26 cellular contexts compared by ENCODE assay signal in genomic region chr16:75072239-75072947, GRCh38. TPM values are rescaled to one million over a fixed set of nuclear protein-coding genes. Genes with fewer than 3 reads are reported as not detected.
DNase-seq lines count a peak whose midpoint lies in the region; ATAC-seq and TF ChIP-seq lines count a peak whose summit lies in the region.
"Had no signal": no experiment of that assay in that cellular context is flagged by ENCODE, and none has a peak within 500 bp of the region (broad histone marks: within the 10 kb centered on the region; RNA-seq: fewer than 3 reads in every experiment).

No MANE protein-coding gene starts in this region.

- TF ChIP-seq CTCF in NB4 (IDR thresholded peaks at IDR 0.05; ENCODE audit: low read depth, low read length), result no peak
- no peak for TF ChIP-seq CTCF in left lung (IDR thresholded peaks at IDR 0.05)
- TF ChIP-seq CTCF in right atrium auricular region (IDR thresholded peaks at IDR 0.05), result no peak
- no peak for TF ChIP-seq CTCF in breast epithelium (IDR thresholded peaks at IDR 0.05)

- peak overlapping the region; percentile 35 for H3K27ac Mint-ChIP-seq in activated CD4-positive, alpha-beta T cell treated with anti-CD3 and anti-CD28 coated beads, Interleukin-2, amount 10 ng/mL, durations not matched to agents 24 days and 14 days

- TF ChIP-seq POLR2A in NB4 (IDR thresholded peaks at IDR 0.05; ENCODE audit: extremely low read depth, insufficient read length) (no peak), breast epithelium (IDR thresholded peaks at IDR 0.05) (no peak)

- WGBS in thymus, result 97% methylated on average over 2 of the region's 2 CpGs

- peaks cover 4% of the 10 kb centered on the region for H3K9me3 Mint-ChIP-seq in activated CD4-positive, alpha-beta T cell treated with anti-CD3 and anti-CD28 coated beads, Interleukin-2, amount 10 ng/mL, durations not matched to agents 24 days and 14 days
- H3K9me3 Mint-ChIP-seq: activated T-cell treated with anti-CD3 and anti-CD28 coated beads, Interleukin-2, amount 50 U/mL, for 4 hours had no signal

- H3K4me1 Mint-ChIP-seq in activated CD4-positive, alpha-beta T cell treated with anti-CD3 and anti-CD28 coated beads, Interleukin-2, amount 10 ng/mL, durations not matched to agents 24 days and 14 days, result peaks cover 66% of the 10 kb centered on the region

- H3K27me3 ChIP-seq in left lung, result no peaks in the 10 kb centered on the region
- no peaks in the 10 kb centered on the region for H3K27me3 ChIP-seq in thymus (ENCODE audit: control insufficient read depth, insufficient read depth)
- no peaks in the 10 kb centered on the region for H3K27me3 ChIP-seq in right atrium auricular region
- no peaks in the 10 kb centered on the region for H3K27me3 ChIP-seq in breast epithelium
- H3K27me3 ChIP-seq: neutrophil, uterus had no signal

- H3K4me1 ChIP-seq in left lung (peaks cover 10 to 34% of the 10 kb centered on the region in 2 donors), thymus (ENCODE audit: control insufficient read depth, insufficient read depth, low read length) (peaks cover 77% of the 10 kb centered on the region), right atrium auricular region (peaks cover 0 to 33% of the 10 kb centered on the region in 2 donors), breast epithelium (peaks cover 0 to 5% of the 10 kb centered on the region in 2 donors)
- H3K4me1 ChIP-seq: prostate gland had no signal

- H3K9me3 ChIP-seq in left lung (no peaks in the 10 kb centered on the region), thymus (ENCODE audit: control insufficient read depth) (no peaks in the 10 kb centered on the region), right atrium auricular region (no peaks in the 10 kb centered on the region), breast epithelium (no peaks in the 10 kb centered on the region)
- H3K9me3 ChIP-seq: neutrophil, prostate gland, uterus had no signal

- H3K4me3 Mint-ChIP-seq in activated CD4-positive, alpha-beta T cell treated with anti-CD3 and anti-CD28 coated beads, Interleukin-2, amount 10 ng/mL, durations not matched to agents 24 days and 14 days, result no peak overlapping the region
- H3K4me3 Mint-ChIP-seq: activated T-cell treated with anti-CD3 and anti-CD28 coated beads, Interleukin-2, amount 50 U/mL, for 4 hours had no signal

- H3K4me3 ChIP-seq in NB4 (ENCODE audit: low read depth, low read length) (no peak overlapping the region), left lung (no peak overlapping the region), thymus (ENCODE audit: low read length) (no peak overlapping the region), right atrium auricular region (no peak overlapping the region), breast epithelium (no peak overlapping the region)
- H3K4me3 ChIP-seq: prostate gland, uterus had no signal

- H3K36me3 ChIP-seq in left lung (no peaks in the 10 kb centered on the region), thymus (ENCODE audit: control insufficient read depth, insufficient read depth) (no peaks in the 10 kb centered on the region), right atrium auricular region (no peaks in the 10 kb centered on the region), breast epithelium (no peaks in the 10 kb centered on the region)
- H3K36me3 ChIP-seq: neutrophil, prostate gland, uterus had no signal

- H3K27ac ChIP-seq in left lung (no peak overlapping the region), thymus (ENCODE audit: low read depth) (peak overlapping the region; percentile 74), right atrium auricular region (no peak overlapping the region), breast epithelium (no peak overlapping the region)
- H3K27ac ChIP-seq: neutrophil, prostate gland, uterus had no signal

- intact Hi-C loops in activated CD4-positive, alpha-beta T cell treated with anti-CD3 and anti-CD28 coated beads, Interleukin-2, amount 10 ng/mL, durations not matched to agents 24 days and 14 days (cut with micrococcal nuclease), result no loop called here
- intact Hi-C loops in left lung (cut with DNase I) (no loop called here), breast epithelium (cut with DNase I; ENCODE audit: low total_unique reads) (no loop called here)

- H3K36me3 Mint-ChIP-seq in activated CD4-positive, alpha-beta T cell treated with anti-CD3 and anti-CD28 coated beads, Interleukin-2, amount 10 ng/mL, durations not matched to agents 24 days and 14 days (ENCODE audit: low read depth), result peaks cover 24% of the 10 kb centered on the region

- H3K27me3 Mint-ChIP-seq in activated CD4-positive, alpha-beta T cell treated with anti-CD3 and anti-CD28 coated beads, Interleukin-2, amount 10 ng/mL, durations not matched to agents 24 days and 14 days, result no peaks in the 10 kb centered on the region

- no peak for DNase-seq in activated CD4-positive, alpha-beta T cell treated with anti-CD3 and anti-CD28 coated beads, Interleukin-2, amount 10 ng/mL, durations not matched to agents 24 days and 14 days
- no peak for DNase-seq in activated CD4-positive, alpha-beta T cell treated with anti-CD3 and anti-CD28 coated beads, Interleukin-2, amount 50 U/mL, for 1 hour
- DNase-seq in NB4 (ENCODE audit: low read depth) (peak; percentile 46), left lung (no peak), right atrium auricular region (ENCODE audit: low spot score) (no peak), breast epithelium (ENCODE audit: low spot score in 2 of 2) (no peak), mucosa of gallbladder (ENCODE audit: low spot score) (no peak)
- DNase-seq: activated naive CD4-positive, alpha-beta T cell treated with Interleukin-2 at 50 U/mL for 16 hours; activated T-cell treated with anti-CD3 and anti-CD28 coated beads, Interleukin-2, amount 50 U/mL, for 4 hours; AML-193; DMS79; effector CD4-positive, alpha-beta T cell; GF-D8; HCEC 1CT; MM.1S; NCI-H1417; NCI-H2029 treated with DMSO at 0.1 percent for 48 hours; NCI-H2227 treated with DMSO at 0.1 percent for 48 hours; NCI-H69; SIG-M5; stimulated activated CD4-positive, alpha-beta T cell treated with anti-CD3 and anti-CD28 coated beads, Interleukin-15, amount 100 ng/mL, for 24 hours; stimulated activated naive CD4-positive, alpha-beta T cell; uterus had no signal

- peak; percentile 44 for ATAC-seq in left lung
- ATAC-seq: activated T-cell treated with anti-CD3 and anti-CD28 coated beads, Interleukin-2, amount 50 U/mL, for 4 hours had no signal

RNA-seq across cellular contexts. Expression of gene LDHD, which starts 44.2 kb away (rescaled TPM):
- total RNA-seq in activated CD4-positive, alpha-beta T cell treated with anti-CD3 and anti-CD28 coated beads, Interleukin-2, amount 10 ng/mL, durations not matched to agents 24 days and 14 days, result 0.09 and 0.24 TPM in 2 replicates
- total RNA-seq in left lung, result 1 to 10 TPM; 7.3 to 9.9 TPM
- 1.6 TPM for polyA plus RNA-seq in thymus
- 10 to 100 TPM; 28.8 to 65.6 TPM for total RNA-seq in right atrium auricular region
- total RNA-seq in breast epithelium, result 10 to 100 TPM; 10.5 to 17.6 (median 10.7) TPM
- 14.5 TPM for total RNA-seq in mucosa of gallbladder
